ENCODE assay signal across 8 cellular contexts in genomic region chr2:205721057-205721767, GRCh38. TPM values are rescaled to one million over a fixed set of nuclear protein-coding genes. Genes with fewer than 3 reads are reported as not detected.
DNase-seq lines count a peak whose midpoint lies in the region; ATAC-seq and TF ChIP-seq lines count a peak whose summit lies in the region.
"Had no signal": no experiment of that assay in that cellular context is flagged by ENCODE, and none has a peak within 500 bp of the region (broad histone marks: within the 10 kb centered on the region; RNA-seq: fewer than 3 reads in every experiment).

No MANE protein-coding gene starts in this region.

- H3K27ac ChIP-seq in neuronal stem cell (replicated peaks; ENCODE audit: low read length): peak overlapping the region; percentile 93

- peak; percentile 51 for ATAC-seq in HG03571 (IDR thresholded peaks at IDR 0.05; ENCODE audit: unreplicated experiment)
- ATAC-seq in GM19452 (IDR thresholded peaks at IDR 0.05; ENCODE audit: unreplicated experiment): no peak

- DNase-seq in GM10266 (ENCODE audit: extremely low spot score): no peak
- no peak for DNase-seq in cardiac fibroblast (ENCODE audit: low read depth in 2 of 2)
- DNase-seq in neuronal stem cell (ENCODE audit: low spot score): no peak
- no peak for DNase-seq in Kasumi-1 (lab: John Stamatoyannopoulos, UW)
- DNase-seq in NCI-H146 treated with DMSO at 0.1 percent for 48 hours (lab: John Stamatoyannopoulos, UW; ENCODE audit: unreplicated experiment): no peak
- DNase-seq: heart right ventricle had no signal

- no peak overlapping the region for H3K9ac ChIP-seq in neuronal stem cell (ENCODE audit: low read depth, low read length, poor library complexity)

- H3K9me3 ChIP-seq in neuronal stem cell (replicated peaks in 1 of 2; ENCODE audit: control insufficient read depth in 2 of 2, insufficient read depth in 1 of 2, low read depth in 1 of 2, low read length in 2 of 2): no peaks in the 10 kb centered on the region
- H3K9me3 ChIP-seq: heart right ventricle had no signal

- H3K23ac ChIP-seq in neuronal stem cell (ENCODE audit: low read depth, low read length, poor library complexity): no peak overlapping the region

- no peak overlapping the region for H3K14ac ChIP-seq in neuronal stem cell (ENCODE audit: low read length)

- no peak overlapping the region for H2AK5ac ChIP-seq in neuronal stem cell (ENCODE audit: low read depth, low read length)

- H2AFZ ChIP-seq in neuronal stem cell (ENCODE audit: low read length): peak overlapping the region; percentile 18

- no peak overlapping the region for H3K4ac ChIP-seq in neuronal stem cell (ENCODE audit: low read length)

- H3K79me1 ChIP-seq in neuronal stem cell (ENCODE audit: low read depth, low read length): no peaks in the 10 kb centered on the region

- H4K8ac ChIP-seq in neuronal stem cell (ENCODE audit: low read depth, low read length): no peak overlapping the region

- no peak overlapping the region for H2BK12ac ChIP-seq in neuronal stem cell (ENCODE audit: low read length)

- H3K4me2 ChIP-seq in neuronal stem cell (ENCODE audit: insufficient read depth, low read length, poor library complexity, severe bottlenecking): peak overlapping the region; percentile 12

- WGBS in neuronal stem cell (ENCODE audit: extremely low coverage in 2 of 2, insufficient read length in 2 of 2, insufficient replicate concordance in 1 of 2), 2 donors: no CpG with 5 or more reads among the region's 14 CpGs

- TF ChIP-seq CTCF in GM10266 (IDR thresholded peaks at IDR 0.05; ENCODE audit: control insufficient read depth, insufficient read depth, low read depth, missing control alignments) (peak; percentile 19), cardiac fibroblast (IDR thresholded peaks at IDR 0.05; ENCODE audit: low read depth, low read length) (peak; percentile 30)

- H3K4me3 ChIP-seq in cardiac fibroblast (replicated peaks in 1 of 2; ENCODE audit: low read depth in 2 of 2, low read length in 2 of 2) (no peak overlapping the region), neuronal stem cell (ENCODE audit: low read length in 2 of 2) (no peak overlapping the region)
- H3K4me3 ChIP-seq: heart right ventricle had no signal

- no peak overlapping the region for H2BK120ac ChIP-seq in neuronal stem cell (ENCODE audit: low read depth, low read length)

- H4K91ac ChIP-seq in neuronal stem cell (ENCODE audit: low read depth, low read length, poor library complexity): no peak overlapping the region

- peak overlapping the region; percentile 33 for H3K18ac ChIP-seq in neuronal stem cell (ENCODE audit: low read length)

- no peak overlapping the region for H2BK5ac ChIP-seq in neuronal stem cell (ENCODE audit: low read length)

- no peak overlapping the region for H2BK15ac ChIP-seq in neuronal stem cell (ENCODE audit: low read length)

- H3K4me1 ChIP-seq in neuronal stem cell (ENCODE audit: control insufficient read depth in 2 of 2, insufficient read depth in 1 of 2, low read depth in 1 of 2, low read length in 2 of 2): peaks cover 31 to 36% of the 10 kb centered on the region in 2 donors

- peaks cover 0 to 51% of the 10 kb centered on the region in 2 donors for H3K36me3 ChIP-seq in neuronal stem cell (replicated peaks in 1 of 2; ENCODE audit: control insufficient read depth in 2 of 2, insufficient read depth in 2 of 2, low read length in 2 of 2)

- no peaks in the 10 kb centered on the region for H3K27me3 ChIP-seq in neuronal stem cell (ENCODE audit: control insufficient read depth in 3 of 3, insufficient read depth in 3 of 3, low read depth in 1 of 3, low read length in 3 of 3)
- H3K27me3 ChIP-seq: heart right ventricle had no signal

RNA-seq across cellular contexts. Expression of gene NRP2, which starts 38.9 kb away (rescaled TPM):
- polyA plus RNA-seq in neuronal stem cell (2013, experiment 1 of 2): 7.6 TPM
- polyA plus RNA-seq in neuronal stem cell (2013, experiment 2 of 2): 7.4 TPM
